Comparison of ENCODE assay signal across 8 cellular contexts in the genomic region with DNA sequence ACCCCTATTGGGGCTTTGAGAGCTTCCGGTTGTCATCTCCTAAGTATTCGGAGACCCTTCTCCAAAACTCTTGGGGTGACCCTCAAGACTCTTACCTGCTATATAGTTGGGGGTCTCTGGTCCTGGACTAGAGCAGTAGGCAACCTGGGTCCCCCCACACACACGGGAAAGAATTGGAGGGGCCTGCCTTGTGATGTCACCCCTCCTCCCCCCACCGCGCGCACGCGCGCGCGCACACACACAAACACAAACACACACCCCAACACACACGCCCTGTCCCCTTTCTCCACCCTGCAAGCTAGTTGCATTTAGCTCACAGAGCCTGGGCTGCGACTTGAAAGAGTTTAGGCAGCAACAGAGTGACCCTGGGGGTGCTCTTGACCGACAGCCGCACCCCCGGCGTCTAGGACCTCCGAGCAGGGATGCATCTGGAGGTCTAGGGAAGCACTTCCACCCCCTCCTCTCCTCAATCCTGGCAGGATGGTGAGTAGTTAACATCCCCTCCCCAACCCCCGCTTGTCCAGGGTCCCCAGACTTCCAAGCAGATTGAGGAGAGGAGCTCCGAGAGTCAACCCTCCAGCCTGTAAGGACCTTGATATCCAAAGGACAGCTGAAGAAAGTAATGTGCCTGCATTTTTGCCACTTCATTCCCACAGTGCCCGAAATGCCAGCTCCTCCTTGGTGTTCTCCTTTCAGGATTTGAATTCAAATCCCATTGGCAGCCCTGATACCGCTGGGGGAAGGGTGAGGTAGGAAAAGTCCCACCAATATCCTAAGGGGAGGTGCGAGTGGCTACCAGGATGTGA. TPM values are rescaled to one million over a fixed set of nuclear protein-coding genes. Genes with fewer than 3 reads are reported as not detected.
DNase-seq lines count a peak whose midpoint lies in the region; ATAC-seq and TF ChIP-seq lines count a peak whose summit lies in the region.

No MANE protein-coding gene starts in this region.

- H3K27ac ChIP-seq in effector memory CD4-positive, alpha-beta T cell (ENCODE audit: insufficient read depth, low read length, poor library complexity, severe bottlenecking) = peak overlapping the region; percentile 67
- H3K27ac ChIP-seq in lung (ENCODE audit: low read depth in 1 of 2, low read length in 1 of 2) = peak overlapping the region; percentile 84 to 92

- POLR2A ChIA-PET in activated CD4-positive, alpha-beta memory T cell treated with anti-CD3 and anti-CD28 coated beads, Interleukin-2, amount 10 ng/mL, durations not matched to agents 7 days and 5 days (lab: Charles Lee) = interaction anchor here (1.1 to 6.1 kb wide), 13 partner anchors 9 to 469 kb away, joined by 3 to 105 read pairs (median 8); a partner anchor contains a TSS

- no peaks in the 10 kb centered on the region for H3K27me3 Mint-ChIP-seq in activated CD4-positive, alpha-beta memory T cell treated with anti-CD3 and anti-CD28 coated beads, Interleukin-2, amount 10 ng/mL, durations not matched to agents 7 days and 5 days

- H3K27ac Mint-ChIP-seq in activated CD4-positive, alpha-beta memory T cell treated with anti-CD3 and anti-CD28 coated beads, Interleukin-2, amount 10 ng/mL, durations not matched to agents 7 days and 5 days = peak overlapping the region; percentile 94

- TF ChIP-seq CTCF in GM10266 (IDR thresholded peaks at IDR 0.05; ENCODE audit: control insufficient read depth, insufficient read depth, low read depth, missing control alignments) (no peak), lung (IDR thresholded peaks at IDR 0.05; ENCODE audit: control extremely low read depth, extremely low read depth) (no peak)

- CTCF ChIA-PET in activated CD4-positive, alpha-beta memory T cell treated with anti-CD3 and anti-CD28 coated beads, Interleukin-2, amount 10 ng/mL, durations not matched to agents 7 days and 5 days (lab: Charles Lee) = interaction anchor here (1.0 to 2.8 kb wide), 7 partner anchors 13 to 273 kb away, joined by 3 to 36 read pairs (median 7); a partner anchor contains a TSS

- H3K4me3 ChIP-seq in effector memory CD4-positive, alpha-beta T cell (ENCODE audit: insufficient read depth, low read depth, low read length, poor library complexity, severe bottlenecking) = peak overlapping the region; percentile 99
- H3K4me3 ChIP-seq in lung = peak overlapping the region; percentile 73

- 4% methylated on average over 23 of the region's 23 CpGs for WGBS in lung, 2 donors

- peak; percentile 31 for ATAC-seq in lung (ENCODE audit: insufficient read depth, low FRiP score)

- H3K4me1 Mint-ChIP-seq in activated CD4-positive, alpha-beta memory T cell treated with anti-CD3 and anti-CD28 coated beads, Interleukin-2, amount 10 ng/mL, durations not matched to agents 7 days and 5 days = peaks cover 49% of the 10 kb centered on the region

- peaks cover 21% of the 10 kb centered on the region for H3K36me3 Mint-ChIP-seq in activated CD4-positive, alpha-beta memory T cell treated with anti-CD3 and anti-CD28 coated beads, Interleukin-2, amount 10 ng/mL, durations not matched to agents 7 days and 5 days (ENCODE audit: low read depth)

- no peaks in the 10 kb centered on the region for H3K9me3 Mint-ChIP-seq in activated CD4-positive, alpha-beta memory T cell treated with anti-CD3 and anti-CD28 coated beads, Interleukin-2, amount 10 ng/mL, durations not matched to agents 7 days and 5 days

- H3K27me3 ChIP-seq in effector memory CD4-positive, alpha-beta T cell (replicated peaks; ENCODE audit: control insufficient read depth, insufficient read depth, low read length, poor library complexity, severe bottlenecking) = no peaks in the 10 kb centered on the region
- H3K27me3 ChIP-seq in lung (ENCODE audit: control insufficient read depth, insufficient read depth) = no peaks in the 10 kb centered on the region

- no peaks in the 10 kb centered on the region for H3K9me3 ChIP-seq in effector memory CD4-positive, alpha-beta T cell (ENCODE audit: control insufficient read depth, low read length)
- H3K9me3 ChIP-seq in lung (ENCODE audit: control insufficient read depth in 2 of 2, insufficient read depth in 1 of 2, low read length in 1 of 2) = no peaks in the 10 kb centered on the region

- peaks cover 27% of the 10 kb centered on the region for H3K4me1 ChIP-seq in effector memory CD4-positive, alpha-beta T cell (ENCODE audit: control insufficient read depth, insufficient read depth, low read length, poor library complexity, severe bottlenecking)
- H3K4me1 ChIP-seq in lung (ENCODE audit: control insufficient read depth in 2 of 2, insufficient read depth in 2 of 2, low read length in 2 of 2) = peaks cover 10 to 19% of the 10 kb centered on the region in 2 donors

- DNase-seq in GM10266 (ENCODE audit: extremely low spot score) = peak; percentile 51
- peak; percentile 50 for DNase-seq in NCI-H146 treated with DMSO at 0.1 percent for 48 hours (lab: John Stamatoyannopoulos, UW; ENCODE audit: unreplicated experiment)
- DNase-seq in activated CD4-positive, alpha-beta memory T cell treated with anti-CD3 and anti-CD28 coated beads, Interleukin-2, amount 10 ng/mL, durations not matched to agents 7 days and 5 days = peak; percentile 58
- no peak for DNase-seq in effector memory CD4-positive, alpha-beta T cell
- DNase-seq in lung (ENCODE audit: low spot score) = peak; percentile 68
- peak; percentile 25 for DNase-seq in stimulated activated CD8-positive, alpha-beta memory T cell treated with anti-CD3 and anti-CD28 coated beads, Interleukin-15, amount 100 ng/mL, for 1 hour (ENCODE audit: low read depth)
- no peak for DNase-seq in NK-92 (lab: John Stamatoyannopoulos, UW; ENCODE audit: unreplicated experiment)
- no peak for DNase-seq in DMS153 (lab: John Stamatoyannopoulos, UW)

- peak overlapping the region; percentile 99 for H3K4me3 Mint-ChIP-seq in activated CD4-positive, alpha-beta memory T cell treated with anti-CD3 and anti-CD28 coated beads, Interleukin-2, amount 10 ng/mL, durations not matched to agents 7 days and 5 days

- no peaks in the 10 kb centered on the region for H3K36me3 ChIP-seq in effector memory CD4-positive, alpha-beta T cell (ENCODE audit: control insufficient read depth, insufficient read depth, low read length)
- H3K36me3 ChIP-seq in lung (ENCODE audit: control insufficient read depth in 2 of 2, insufficient read depth in 2 of 2, low read length in 2 of 2) = peaks cover 0 to 2% of the 10 kb centered on the region in 2 donors

RNA-seq across cellular contexts. Expression of a gene that starts 1.4 kb away (rescaled TPM):
- 10 to 100 TPM; 32.3 to 32.5 TPM for total RNA-seq in activated CD4-positive, alpha-beta memory T cell treated with anti-CD3 and anti-CD28 coated beads, Interleukin-2, amount 10 ng/mL, durations not matched to agents 7 days and 5 days
- total RNA-seq in lung = 10 to 100 TPM; 24.9 to 33.0 TPM
- polyA plus RNA-seq in lung = 10 to 100 TPM; 15.8 to 30.7 TPM

RNA-seq across cellular contexts. Expression of a gene that starts 11.9 kb away (rescaled TPM):
- not detected for total RNA-seq in activated CD4-positive, alpha-beta memory T cell treated with anti-CD3 and anti-CD28 coated beads, Interleukin-2, amount 10 ng/mL, durations not matched to agents 7 days and 5 days
- 10 to 100 TPM in 1 of 2 donors, 1 to 10 TPM in 1; 9.6 to 53.9 TPM for total RNA-seq in lung
- 10 to 100 TPM in 1 of 2 donors, 1 to 10 TPM in 1; 9.3 to 92.1 TPM for polyA plus RNA-seq in lung

RNA-seq across cellular contexts. Expression of a gene that starts 13.0 kb away (rescaled TPM):
- 10 to 100 TPM; 56.3 to 60.2 TPM for total RNA-seq in activated CD4-positive, alpha-beta memory T cell treated with anti-CD3 and anti-CD28 coated beads, Interleukin-2, amount 10 ng/mL, durations not matched to agents 7 days and 5 days
- total RNA-seq in lung = 10 to 100 TPM; 22.4 to 69.2 TPM
- 10 to 100 TPM; 94.6 to 98.1 TPM for polyA plus RNA-seq in lung

RNA-seq across cellular contexts. Expression of a gene that starts 13.3 kb away (rescaled TPM):
- 10 to 100 TPM; 88.3 to 88.6 TPM for total RNA-seq in activated CD4-positive, alpha-beta memory T cell treated with anti-CD3 and anti-CD28 coated beads, Interleukin-2, amount 10 ng/mL, durations not matched to agents 7 days and 5 days
- 10 to 100 TPM; 51.9 to 76.7 TPM for total RNA-seq in lung
- 100 to 1,000 TPM in 1 of 2 donors, 10 to 100 TPM in 1; 87.7 to 102 TPM for polyA plus RNA-seq in lung

Comparison
In these comparisons a context has a peak if more than half of its experiments do, and no peak if none do; other contexts are left out.
1. DNase-seq: peak in GM10266 (single experiment), NCI-H146 treated with DMSO at 0.1 percent for 48 hours (single experiment), activated CD4-positive, alpha-beta memory T cell treated with anti-CD3 and anti-CD28 coated beads, Interleukin-2, amount 10 ng/mL, durations not matched to agents 7 days and 5 days (single experiment), lung (single experiment) and stimulated activated CD8-positive, alpha-beta memory T cell treated with anti-CD3 and anti-CD28 coated beads, Interleukin-15, amount 100 ng/mL, for 1 hour (single experiment); none in effector memory CD4-positive, alpha-beta T cell (0 of 3), NK-92 (single experiment) and DMS153 (single experiment).
2. RNA of a gene that starts 11.9 kb away (total RNA-seq): 9.6 to 53.9 TPM in lung; not detected in activated CD4-positive, alpha-beta memory T cell treated with anti-CD3 and anti-CD28 coated beads, Interleukin-2, amount 10 ng/mL, durations not matched to agents 7 days and 5 days; every median in the first group is over 4 times any median in the second.